8 cellular contexts compared by ENCODE assay signal in genomic region chr5:126808619-126809018, GRCh38. TPM values are rescaled to one million over a fixed set of nuclear protein-coding genes. Genes with fewer than 3 reads are reported as not detected.
A peak's percentile ranks its signal among the peaks of the same experiment; 100 is the strongest.
DNase-seq lines count a peak whose midpoint lies in the region; ATAC-seq and TF ChIP-seq lines count a peak whose summit lies in the region.

No MANE protein-coding gene starts in this region.

- H3K27ac ChIP-seq in VCaP, result no peak overlapping the region
- no peak overlapping the region for H3K27ac ChIP-seq in right atrium auricular region
- peak overlapping the region; percentile 29 to 71 (median 58) for H3K27ac ChIP-seq in upper lobe of left lung

- TF ChIP-seq EP300 in upper lobe of left lung (IDR thresholded peaks at IDR 0.05), result no peak

- TF ChIP-seq CTCF in VCaP (conservative IDR thresholded peaks at IDR 0.05) (peak; percentile 78), right atrium auricular region (IDR thresholded peaks at IDR 0.05) (peak; percentile 30 to 68), upper lobe of left lung (IDR thresholded peaks at IDR 0.05) (peak; percentile 37 to 64 (median 43))

- H3K4me3 ChIP-seq in right atrium auricular region (no peak overlapping the region), upper lobe of left lung (peak overlapping the region in 1 of 4 donors; percentile 6)

- 44 to 48% methylated on average over 4 of the region's 4 CpGs for WGBS in upper lobe of left lung, 2 donors

- H3K9me3 ChIP-seq in right atrium auricular region, result no peaks in the 10 kb centered on the region
- H3K9me3 ChIP-seq in upper lobe of left lung, result no peaks in the 10 kb centered on the region

- DNase-seq in Right ventricle myocardium superior (no peak), Right ventricle myocardium inferior (ENCODE audit: missing footprints) (no peak), right atrium auricular region (ENCODE audit: low spot score) (no peak), upper lobe of left lung (no peak)

- H3K36me3 ChIP-seq in right atrium auricular region (no peaks in the 10 kb centered on the region), upper lobe of left lung (no peaks in the 10 kb centered on the region)

- H3K4me1 ChIP-seq in right atrium auricular region (peaks cover 0 to 9% of the 10 kb centered on the region in 2 donors), upper lobe of left lung (peaks cover 0 to 4% (median 4%) of the 10 kb centered on the region in 4 donors)

- TF ChIP-seq POLR2A in upper lobe of left lung (IDR thresholded peaks at IDR 0.05), result no peak

- intact Hi-C loops in Right ventricle myocardium superior (cut with DNase I) (no loop called here), Right ventricle myocardium inferior (cut with DNase I) (no loop called here)

- ATAC-seq in Right ventricle myocardium superior (ENCODE audit: poor library complexity) (peak; percentile 36), Right ventricle myocardium inferior (no peak), HG03139 (IDR thresholded peaks at IDR 0.05; ENCODE audit: unreplicated experiment) (peak; percentile 43), upper lobe of left lung (ENCODE audit: low FRiP score in 2 of 2) (peak in 1 of 2 donors; percentile 84), HG02610 (IDR thresholded peaks at IDR 0.05; ENCODE audit: unreplicated experiment) (no peak), GM19324 (IDR thresholded peaks at IDR 0.05; ENCODE audit: low FRiP score, unreplicated experiment) (no peak)

- H3K27me3 ChIP-seq in right atrium auricular region, result no peaks in the 10 kb centered on the region
- no peaks in the 10 kb centered on the region for H3K27me3 ChIP-seq in upper lobe of left lung

RNA-seq across cellular contexts. Expression of gene LMNB1, which starts 31.7 kb away (rescaled TPM):
- total RNA-seq in Right ventricle myocardium superior, result 2.6 TPM
- total RNA-seq in Right ventricle myocardium inferior, result 3.7 TPM
- 1 to 10 TPM; 2.5 to 2.6 TPM for total RNA-seq in right atrium auricular region
- 10 to 100 TPM; 11.1 to 18.5 (median 15.9) TPM for total RNA-seq in upper lobe of left lung

Comparison
In these comparisons a context has a peak if more than half of its experiments do, and no peak if none do; other contexts are left out.
1. ATAC-seq: peak in Right ventricle myocardium superior (single experiment) and HG03139 (single experiment); none in Right ventricle myocardium inferior (single experiment), HG02610 (single experiment) and GM19324 (single experiment).
2. H3K27ac ChIP-seq: peak in upper lobe of left lung (4 of 4); none in VCaP (single experiment) and right atrium auricular region (0 of 2).
3. Peak in every context shown above with its lines, with median percentiles within 50 percentile points of each other: CTCF ChIP-seq.